In the genomic region with DNA sequence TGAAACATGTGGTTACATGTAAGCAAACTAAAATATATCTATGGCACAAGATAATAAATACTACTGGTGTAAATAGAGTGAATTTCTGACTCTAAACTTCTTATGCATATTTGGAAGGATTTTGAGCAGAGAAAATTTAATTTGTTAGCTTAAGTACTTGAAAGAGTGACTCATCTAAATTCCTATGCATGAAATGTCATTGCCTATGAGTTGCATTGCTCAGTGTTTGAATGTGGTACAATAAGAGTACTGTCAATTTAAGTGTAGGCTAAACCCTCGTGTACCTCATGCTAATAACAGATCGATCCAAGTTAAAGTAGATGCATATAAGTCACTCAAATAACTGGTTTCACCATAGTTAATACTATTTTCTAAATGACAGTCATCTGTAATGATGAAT, we compare ENCODE assay signal across 15 cellular contexts. TPM values are rescaled to one million over a fixed set of nuclear protein-coding genes. Genes with fewer than 3 reads are reported as not detected.
A peak's percentile ranks its signal among the peaks of the same experiment; 100 is the strongest.
DNase-seq lines count a peak whose midpoint lies in the region; ATAC-seq, FAIRE-seq and TF ChIP-seq lines count a peak whose summit lies in the region.
"Had no signal": no experiment of that assay in that cellular context is flagged by ENCODE, and none has a peak within 500 bp of the region (broad histone marks: within the 10 kb centered on the region; RNA-seq: fewer than 3 reads in every experiment).

No MANE protein-coding gene starts in this region.

- H3K27me3 Mint-ChIP-seq in natural killer cell (ENCODE audit: low read depth in 2 of 2): peaks cover 8 to 11% of the 10 kb centered on the region in 2 donors

- H3K4me1 ChIP-seq in adipocyte (ENCODE audit: control insufficient read depth, insufficient read depth, low read length): peaks cover 4% of the 10 kb centered on the region

- H3K36me3 ChIP-seq in adipocyte (ENCODE audit: control insufficient read depth, insufficient read depth, low read length, severe bottlenecking): no peaks in the 10 kb centered on the region
- H3K36me3 ChIP-seq: left ventricle myocardium inferior had no signal

- intact Hi-C loops in natural killer cell (cut with micrococcal nuclease): no loop called here

- no peaks in the 10 kb centered on the region for H3K9me3 ChIP-seq in adipocyte (ENCODE audit: control insufficient read depth, low read length)
- H3K9me3 ChIP-seq: left ventricle myocardium inferior had no signal

- no peaks in the 10 kb centered on the region for H3K27me3 ChIP-seq in adipocyte (replicated peaks; ENCODE audit: control insufficient read depth, insufficient read depth, low read length)

- no peak overlapping the region for H3K27ac Mint-ChIP-seq in natural killer cell

- no peak overlapping the region for H3K4me3 Mint-ChIP-seq in natural killer cell
- H3K4me3 Mint-ChIP-seq: neural crest cell had no signal

- no peaks in the 10 kb centered on the region for H3K4me1 Mint-ChIP-seq in natural killer cell
- H3K4me1 Mint-ChIP-seq: neural crest cell had no signal

- no peaks in the 10 kb centered on the region for H3K36me3 Mint-ChIP-seq in natural killer cell

- no peak for FAIRE-seq in D721Med (lab: Jason Lieb, UNC)

- ATAC-seq in HG03196 (IDR thresholded peaks at IDR 0.05; ENCODE audit: unreplicated experiment) (no peak), natural killer cell (no peak)

- DNase-seq in A172 (ENCODE audit: low spot score): peak; percentile 36
- peak; percentile 14 for DNase-seq in H4 (ENCODE audit: low spot score)
- peak; percentile 81 for DNase-seq in adipocyte (ENCODE audit: low read depth)
- peak; percentile 41 to 77 for DNase-seq in foreskin fibroblast
- no peak for DNase-seq in natural killer cell
- DNase-seq in NAMALWA (ENCODE audit: low spot score): no peak
- DNase-seq in D721Med (ENCODE audit: insufficient read length, low spot score): no peak
- DNase-seq: activated naive CD4-positive, alpha-beta T cell treated with anti-CD3 and anti-CD28 coated beads, Interleukin-2, amount 50 U/mL, for 16 hours; head of caudate nucleus; left ventricle myocardium inferior; NCI-H1694; SHP77 had no signal

- H3K4me3 ChIP-seq in adipocyte (ENCODE audit: low read length) (no peak overlapping the region), foreskin fibroblast (ENCODE audit: low read depth in 1 of 2, low read length in 2 of 2) (no peak overlapping the region)
- H3K4me3 ChIP-seq: coronary artery, left ventricle myocardium inferior had no signal

- no peak overlapping the region for H3K9ac ChIP-seq in adipocyte (ENCODE audit: low read length)

- TF ChIP-seq CTCF in foreskin fibroblast (IDR thresholded peaks at IDR 0.05; ENCODE audit: low read depth, low read length) (no peak), natural killer cell (IDR thresholded peaks at IDR 0.05) (no peak), D721Med (IDR thresholded peaks at IDR 0.05; ENCODE audit: insufficient read depth, missing control alignments) (no peak)

- H3K9me3 Mint-ChIP-seq in natural killer cell: no peaks in the 10 kb centered on the region
- H3K9me3 Mint-ChIP-seq: neural crest cell had no signal

RNA-seq across cellular contexts. Expression of gene CARD18, which starts 5.3 kb away (rescaled TPM):
- total RNA-seq in A172 (2014; rRNA removed; shearing (Covaris generic)): not detected in 2 replicates
- not detected in 2 replicates for total RNA-seq in H4 (2014; rRNA removed; shearing (Covaris generic))
- not detected for total RNA-seq in natural killer cell
- total RNA-seq: neural crest cell had no signal

Comparison
In these comparisons a context has a peak if more than half of its experiments do, and no peak if none do; other contexts are left out.
1. DNase-seq: peak in A172 (single experiment), H4 (single experiment), adipocyte (single experiment) and foreskin fibroblast (2 of 2); none in natural killer cell (single experiment), NAMALWA (single experiment) and D721Med (single experiment).